8 cellular contexts compared by ENCODE assay signal in the genomic region with DNA sequence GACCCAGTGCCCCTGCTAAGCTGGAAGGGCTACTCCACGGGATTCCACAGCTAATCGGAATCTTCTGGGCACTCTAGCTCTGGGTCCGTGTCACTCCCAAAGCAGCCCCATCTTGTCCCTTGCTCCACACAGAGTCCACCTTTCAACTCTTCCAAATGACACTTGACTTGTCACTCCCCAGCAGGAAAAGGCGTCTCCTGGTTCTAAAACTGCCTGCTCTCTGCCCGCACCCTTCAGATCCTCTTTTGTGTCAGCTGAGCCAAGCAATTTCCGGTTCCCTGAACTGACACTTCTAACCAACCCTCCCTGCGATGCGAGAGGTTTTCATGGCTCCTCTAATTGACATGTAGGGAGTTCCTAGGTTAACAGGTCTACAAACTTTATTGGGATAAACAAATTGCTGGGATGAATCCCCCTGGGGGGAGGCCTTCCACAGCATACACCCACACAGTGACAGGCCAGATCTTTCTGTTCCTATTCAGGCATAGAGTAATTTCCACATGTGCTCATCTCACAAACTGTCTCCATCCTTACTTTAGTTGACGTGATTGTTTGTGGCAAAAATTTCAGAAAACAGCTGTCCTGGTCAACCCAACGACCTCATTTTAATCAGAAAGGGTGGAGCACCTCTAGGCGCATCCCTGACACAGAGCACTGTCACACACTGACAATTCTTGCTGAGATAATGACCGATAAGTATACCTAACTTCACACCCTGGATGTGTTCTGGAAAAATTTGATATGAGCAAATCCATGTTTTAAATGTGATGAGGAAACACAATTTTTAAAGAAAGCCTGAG.
DNase-seq lines count a peak whose midpoint lies in the region; ATAC-seq and TF ChIP-seq lines count a peak whose summit lies in the region.

No MANE protein-coding gene starts in this region.

- TF ChIP-seq POLR2A in stomach (IDR thresholded peaks at IDR 0.05): no peak

- H3K4me1 Mint-ChIP-seq in CD4-positive, alpha-beta T cell (ENCODE audit: low read depth): peaks cover 93% of the 10 kb centered on the region
- H3K4me1 Mint-ChIP-seq in activated naive CD4-positive, alpha-beta T cell treated with anti-CD3 and anti-CD28 coated beads, Interleukin-2, amount 10 ng/mL, durations not matched to agents 7 days and 5 days: peaks cover 82% of the 10 kb centered on the region

- TF ChIP-seq CTCF in CD4-positive, alpha-beta T cell (IDR thresholded peaks at IDR 0.05): no peak
- no peak for TF ChIP-seq CTCF in Loucy (conservative IDR thresholded peaks at IDR 0.05; ENCODE audit: low read length)
- no peak for TF ChIP-seq CTCF in stomach (IDR thresholded peaks at IDR 0.05)

- no peaks in the 10 kb centered on the region for H3K9me3 ChIP-seq in CD4-positive, alpha-beta T cell (ENCODE audit: control insufficient read depth, low read length)
- H3K9me3 ChIP-seq in Loucy (ENCODE audit: insufficient read depth, low read depth, low read length): no peaks in the 10 kb centered on the region
- no peaks in the 10 kb centered on the region for H3K9me3 ChIP-seq in stomach

- H3K27me3 Mint-ChIP-seq in CD4-positive, alpha-beta T cell: no peaks in the 10 kb centered on the region
- no peaks in the 10 kb centered on the region for H3K27me3 Mint-ChIP-seq in activated naive CD4-positive, alpha-beta T cell treated with anti-CD3 and anti-CD28 coated beads, Interleukin-2, amount 10 ng/mL, durations not matched to agents 7 days and 5 days

- 65 to 72% (median 67%) methylated on average over 12 of the region's 12 CpGs for WGBS in stomach, 5 donors

- H3K27ac ChIP-seq in CD4-positive, alpha-beta T cell (ENCODE audit: low read depth, low read length): no peak overlapping the region
- peak overlapping the region; percentile 19 to 88 (median 83) for H3K27ac ChIP-seq in stomach

- peak overlapping the region; percentile 29 for H3K4me3 ChIP-seq in Loucy (ENCODE audit: low read length, poor library complexity, severe bottlenecking)
- no peak overlapping the region for H3K4me3 ChIP-seq in stomach

- H3K9me3 Mint-ChIP-seq in CD4-positive, alpha-beta T cell: no peaks in the 10 kb centered on the region
- H3K9me3 Mint-ChIP-seq in activated naive CD4-positive, alpha-beta T cell treated with anti-CD3 and anti-CD28 coated beads, Interleukin-2, amount 10 ng/mL, durations not matched to agents 7 days and 5 days: no peaks in the 10 kb centered on the region

- H3K4me3 Mint-ChIP-seq in CD4-positive, alpha-beta T cell: peak overlapping the region; percentile 54
- H3K4me3 Mint-ChIP-seq in activated naive CD4-positive, alpha-beta T cell treated with anti-CD3 and anti-CD28 coated beads, Interleukin-2, amount 10 ng/mL, durations not matched to agents 7 days and 5 days: peak overlapping the region; percentile 22

- TF ChIP-seq EP300 in stomach (IDR thresholded peaks at IDR 0.05): no peak

- no peaks in the 10 kb centered on the region for H3K36me3 Mint-ChIP-seq in CD4-positive, alpha-beta T cell (ENCODE audit: low read depth)
- H3K36me3 Mint-ChIP-seq in activated naive CD4-positive, alpha-beta T cell treated with anti-CD3 and anti-CD28 coated beads, Interleukin-2, amount 10 ng/mL, durations not matched to agents 7 days and 5 days: peaks cover 28% of the 10 kb centered on the region

- intact Hi-C loops in CD4-positive, alpha-beta T cell (cut with DNase I, micrococcal nuclease): loop anchor here in 1 of 2 experiments (2.0 kb wide), 1 partner anchor 18 kb away; no protein-coding TSS in a partner anchor
- intact Hi-C loops in left colon (cut with DNase I, micrococcal nuclease): no loop called here
- intact Hi-C loops in stomach (cut with DNase I; ENCODE audit: low total_unique reads): no loop called here

- CTCF ChIA-PET in CD4-positive, alpha-beta T cell (lab: Charles Lee): no interaction called here
- CTCF ChIA-PET in activated naive CD4-positive, alpha-beta T cell treated with anti-CD3 and anti-CD28 coated beads, Interleukin-2, amount 10 ng/mL, durations not matched to agents 7 days and 5 days (lab: Charles Lee): interaction anchor here (0.6 to 1.1 kb wide), 3 partner anchors 11 to 65 kb away, joined by 3 to 5 read pairs (median 3); no protein-coding TSS in a partner anchor

- H3K36me3 ChIP-seq in Loucy (ENCODE audit: insufficient read depth, low read length) (no peaks in the 10 kb centered on the region), stomach (no peaks in the 10 kb centered on the region)

- POLR2A ChIA-PET in CD4-positive, alpha-beta T cell (lab: Charles Lee): interaction anchor here (1.0 to 3.5 kb wide), 4 partner anchors 13 to 41 kb away, joined by 3 to 18 read pairs (median 8); no protein-coding TSS in a partner anchor

- H3K27me3 ChIP-seq in CD4-positive, alpha-beta T cell (ENCODE audit: control insufficient read depth, insufficient read depth, low read length): no peaks in the 10 kb centered on the region
- H3K27me3 ChIP-seq in Loucy (ENCODE audit: insufficient read depth, low read length, poor library complexity, severe bottlenecking) (no peaks in the 10 kb centered on the region), stomach (no peaks in the 10 kb centered on the region)

- H3K4me2 ChIP-seq in Loucy (ENCODE audit: low read depth, low read length, poor library complexity, severe bottlenecking): peak overlapping the region; percentile 76

- peak overlapping the region; percentile 54 for H3K9ac ChIP-seq in Loucy (ENCODE audit: low read depth, low read length, poor library complexity, severe bottlenecking)

- H2AFZ ChIP-seq in Loucy (ENCODE audit: low read length): no peak overlapping the region

- DNase-seq in CD4-positive, alpha-beta T cell: peak in 9 of 10 experiments; percentile 9 to 46 (median 24)
- peak; percentile 70 for DNase-seq in activated naive CD4-positive, alpha-beta T cell treated with anti-CD3 and anti-CD28 coated beads, Interleukin-2, amount 10 ng/mL, durations not matched to agents 7 days and 5 days
- DNase-seq in left colon (peak; percentile 22 to 35), stomach (peak; percentile 30), COLO668 (lab: John Stamatoyannopoulos, UW; ENCODE audit: unreplicated experiment) (no peak)

- ATAC-seq in CD4-positive, alpha-beta T cell (ENCODE audit: poor library complexity): peak; percentile 83
- ATAC-seq in left colon (no peak), GM21529 (IDR thresholded peaks at IDR 0.05; ENCODE audit: unreplicated experiment) (no peak), HG03460 (IDR thresholded peaks at IDR 0.05; ENCODE audit: unreplicated experiment) (no peak)

- 0 out of 2 replicates have a peak, but pooled peaks cover under 1% of the 10 kb centered on the region for H3F3A ChIP-seq in Loucy (ENCODE audit: low read depth)

- H3K27ac Mint-ChIP-seq in CD4-positive, alpha-beta T cell: peak overlapping the region; percentile 67
- H3K27ac Mint-ChIP-seq in activated naive CD4-positive, alpha-beta T cell treated with anti-CD3 and anti-CD28 coated beads, Interleukin-2, amount 10 ng/mL, durations not matched to agents 7 days and 5 days: peak overlapping the region; percentile 64

- peaks cover 23% of the 10 kb centered on the region for H4K20me1 ChIP-seq in Loucy (ENCODE audit: insufficient read depth, low read length, poor library complexity, severe bottlenecking)

- peaks cover 98% of the 10 kb centered on the region for H3K79me2 ChIP-seq in Loucy (ENCODE audit: insufficient read depth, low read length)

- peaks cover 73% of the 10 kb centered on the region for H3K4me1 ChIP-seq in Loucy (ENCODE audit: insufficient read depth, low read length, poor library complexity, severe bottlenecking)
- peaks cover 23 to 96% (median 48%) of the 10 kb centered on the region in 4 donors for H3K4me1 ChIP-seq in stomach

- no peaks in the 10 kb centered on the region for H3K9me2 ChIP-seq in Loucy (replicated peaks; ENCODE audit: low read depth, low read length)
